Comparison of ENCODE assay signal across 18 cellular contexts in the genomic region with DNA sequence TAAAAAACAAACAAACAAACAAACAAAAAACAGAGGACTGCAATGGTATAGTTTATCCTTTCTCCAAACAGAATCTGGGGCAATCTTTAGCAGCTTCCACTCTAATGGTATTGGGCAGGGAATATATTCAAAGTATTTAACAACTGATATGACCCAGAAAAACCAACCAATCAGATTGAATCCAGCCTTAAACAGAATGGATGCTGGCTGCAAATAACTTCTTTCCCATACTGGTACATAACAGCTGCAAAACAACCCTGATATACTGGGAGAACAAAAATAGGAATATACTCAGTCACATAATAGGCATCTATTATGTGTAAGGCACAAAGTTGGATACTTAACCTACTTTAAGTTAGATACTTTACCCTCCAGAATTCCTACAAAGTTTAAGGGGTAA.
"Had no signal": no experiment of that assay in that cellular context is flagged by ENCODE, and none has a peak within 500 bp of the region (broad histone marks: within the 10 kb centered on the region; RNA-seq: fewer than 3 reads in every experiment).

No MANE protein-coding gene starts in this region.

- H3K4me1 ChIP-seq: esophagus muscularis mucosa, foreskin keratinocyte, gastroesophageal sphincter, left lung, lower lobe of right lung had no signal

- H3K27me3 Mint-ChIP-seq: naive B cell had no signal

- H3K4me3 ChIP-seq: coronary artery, dorsolateral prefrontal cortex, esophagus muscularis mucosa, gastroesophageal sphincter, heart left ventricle, left lung, lower lobe of right lung, mucosa of descending colon had no signal

- H3K27me3 ChIP-seq: dorsolateral prefrontal cortex, esophagus muscularis mucosa, foreskin keratinocyte, gastroesophageal sphincter, heart left ventricle, left lung had no signal

- H3K9me3 ChIP-seq: esophagus muscularis mucosa, gastroesophageal sphincter, heart left ventricle, left lung, lower lobe of right lung, mucosa of descending colon had no signal

- H3K4me1 Mint-ChIP-seq: mesothelial cell of epicardium, naive B cell had no signal

- H3K9me3 Mint-ChIP-seq: mesothelial cell of epicardium, naive B cell had no signal

- DNase-seq: dermis blood vessel endothelial cell; dorsolateral prefrontal cortex; effector CD4-positive, alpha-beta T cell; effector memory CD4-positive, alpha-beta T cell; foreskin keratinocyte; heart left ventricle; hippocampal formation; left cardiac atrium; left lung; left ventricle myocardium superior; lower lobe of right lung; mesenchymal stem cell; mucosa of descending colon; naive B cell had no signal

- H3K27ac ChIP-seq: coronary artery, dorsolateral prefrontal cortex, esophagus muscularis mucosa, foreskin keratinocyte, gastroesophageal sphincter, heart left ventricle, left lung, lower lobe of right lung had no signal

- H3K27ac Mint-ChIP-seq: mesothelial cell of epicardium had no signal

- ATAC-seq: foreskin keratinocyte, gastroesophageal sphincter, heart left ventricle, left cardiac atrium, left lung, left ventricle myocardium superior, lower lobe of right lung, mucosa of descending colon had no signal

- H3K4me3 Mint-ChIP-seq: mesothelial cell of epicardium, naive B cell had no signal
